In the genomic region with DNA sequence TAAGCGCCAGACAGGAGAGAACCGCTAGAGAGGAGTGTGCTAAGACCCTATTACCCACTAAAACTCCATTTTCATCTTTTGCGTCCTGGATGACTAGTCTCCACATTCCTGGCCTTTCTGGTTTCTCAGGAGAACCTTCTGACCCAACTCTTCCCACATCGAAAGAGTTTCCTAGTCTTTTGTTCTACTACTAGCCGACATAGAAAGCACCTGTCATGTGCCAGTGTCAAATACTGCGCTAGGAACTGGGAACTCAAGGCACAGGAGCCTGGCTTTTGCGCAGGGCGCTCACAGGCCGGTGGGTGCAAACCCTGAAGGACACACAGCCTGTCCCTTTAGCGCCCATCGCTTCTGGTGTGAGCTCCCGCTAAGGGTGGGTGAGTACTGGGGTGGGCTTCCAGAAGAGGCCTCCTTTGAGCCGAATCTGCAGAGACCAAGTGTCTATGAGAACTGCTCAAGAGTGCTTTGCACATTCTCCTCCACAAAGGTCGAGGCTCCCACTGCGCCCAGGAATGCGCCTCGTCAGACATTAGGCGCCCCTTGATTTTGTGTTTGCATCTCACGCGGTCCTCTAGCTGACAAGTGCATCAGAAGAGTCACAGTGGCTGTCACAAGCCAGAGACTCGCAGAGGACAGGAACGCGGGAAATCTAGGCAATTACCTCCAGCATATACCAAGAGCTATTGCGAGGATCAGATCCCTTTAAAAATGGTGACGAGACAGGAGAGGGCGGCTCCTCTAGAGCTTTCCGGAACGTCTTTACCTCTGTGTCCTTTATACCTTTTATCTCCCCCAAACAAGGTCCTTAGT, we compare ENCODE assay signal across 8 cellular contexts.
DNase-seq lines count a peak whose midpoint lies in the region; ATAC-seq lines count a peak whose summit lies in the region.

No MANE protein-coding gene starts in this region.

- H3K27ac ChIP-seq in caudate nucleus (ENCODE audit: low read depth, low read length) (peak overlapping the region; percentile 73), muscle layer of colon (ENCODE audit: low read depth, low read length) (peak overlapping the region; percentile 90)

- peaks cover 4% of the 10 kb centered on the region for H3K36me3 ChIP-seq in muscle layer of colon (ENCODE audit: insufficient read depth, low read length)

- no peak for ATAC-seq in activated CD4-positive, CD25-positive, alpha-beta regulatory T cell treated with anti-CD3 and anti-CD28 coated beads, Interleukin-2, amount 50 U/mL, for 24 hours

- H3K4me1 ChIP-seq in muscle layer of colon (ENCODE audit: insufficient read depth, low read length), result peaks cover 43% of the 10 kb centered on the region

- DNase-seq in activated CD8-positive, alpha-beta memory T cell treated with anti-CD3 and anti-CD28 coated beads for 24 hours, result peak; percentile 67
- no peak for DNase-seq in activated CD8-positive, alpha-beta memory T cell treated with anti-CD3 and anti-CD28 coated beads, Interleukin-2, amount 50 U/mL, for 48 hours
- DNase-seq in NCI-H82 (lab: John Stamatoyannopoulos, UW) (peak; percentile 74), caudate nucleus (lab: John Stamatoyannopoulos, UW) (peak in 9 of 61 donors; percentile 14 to 60 (median 33)), DMS 273 (lab: John Stamatoyannopoulos, UW; ENCODE audit: unreplicated experiment) (no peak), kidney glomerular epithelial cell (lab: John Stamatoyannopoulos, UW) (no peak)

- no peak overlapping the region for H3K9ac ChIP-seq in muscle layer of colon (ENCODE audit: low read length)

- H3K4me3 ChIP-seq in muscle layer of colon (ENCODE audit: low read depth in 1 of 2, low read length in 2 of 2), result peak overlapping the region; percentile 62 to 66

- no peaks in the 10 kb centered on the region for H3K9me3 ChIP-seq in muscle layer of colon (ENCODE audit: low read length)

- peaks cover 0 to 5% of the 10 kb centered on the region in 2 donors for H3K27me3 ChIP-seq in muscle layer of colon (ENCODE audit: control insufficient read depth in 1 of 2, insufficient read depth in 2 of 2, low read length in 2 of 2)

Comparison
In these comparisons a context has a peak if more than half of its experiments do, and no peak if none do; other contexts are left out.
1. DNase-seq: peak in activated CD8-positive, alpha-beta memory T cell treated with anti-CD3 and anti-CD28 coated beads for 24 hours (single experiment) and NCI-H82 (single experiment); none in activated CD8-positive, alpha-beta memory T cell treated with anti-CD3 and anti-CD28 coated beads, Interleukin-2, amount 50 U/mL, for 48 hours (single experiment), DMS 273 (single experiment) and kidney glomerular epithelial cell (single experiment).